ENCODE assay signal across 1 cellular context in genomic region chr17:69414408-69415274, GRCh38.
TF ChIP-seq lines count a peak whose summit lies in the region.

TSS of gene MAP2K6 (plus strand) at chr17:69414697. CDS start at chr17:69414985, 288 bp downstream.

TF ChIP-seq in GM12878, 131 proteins besides CTCF, POLR2A, EP300 and RAD21 (continued from another document):
- TF ChIP-seq ZNF592 (IDR thresholded peaks at IDR 0.05), result no peak
- no peak for TF ChIP-seq HSF1 (IDR thresholded peaks at IDR 0.05; ENCODE audit: low read depth, low read length)
- peak; percentile 82 for TF ChIP-seq GABPA (IDR thresholded peaks at IDR 0.05; ENCODE audit: low read depth)
- no peak for TF ChIP-seq CBX5 (IDR thresholded peaks at IDR 0.05; ENCODE audit: low read depth)
